ENCODE assay signal across 1 cellular context in the genomic region with DNA sequence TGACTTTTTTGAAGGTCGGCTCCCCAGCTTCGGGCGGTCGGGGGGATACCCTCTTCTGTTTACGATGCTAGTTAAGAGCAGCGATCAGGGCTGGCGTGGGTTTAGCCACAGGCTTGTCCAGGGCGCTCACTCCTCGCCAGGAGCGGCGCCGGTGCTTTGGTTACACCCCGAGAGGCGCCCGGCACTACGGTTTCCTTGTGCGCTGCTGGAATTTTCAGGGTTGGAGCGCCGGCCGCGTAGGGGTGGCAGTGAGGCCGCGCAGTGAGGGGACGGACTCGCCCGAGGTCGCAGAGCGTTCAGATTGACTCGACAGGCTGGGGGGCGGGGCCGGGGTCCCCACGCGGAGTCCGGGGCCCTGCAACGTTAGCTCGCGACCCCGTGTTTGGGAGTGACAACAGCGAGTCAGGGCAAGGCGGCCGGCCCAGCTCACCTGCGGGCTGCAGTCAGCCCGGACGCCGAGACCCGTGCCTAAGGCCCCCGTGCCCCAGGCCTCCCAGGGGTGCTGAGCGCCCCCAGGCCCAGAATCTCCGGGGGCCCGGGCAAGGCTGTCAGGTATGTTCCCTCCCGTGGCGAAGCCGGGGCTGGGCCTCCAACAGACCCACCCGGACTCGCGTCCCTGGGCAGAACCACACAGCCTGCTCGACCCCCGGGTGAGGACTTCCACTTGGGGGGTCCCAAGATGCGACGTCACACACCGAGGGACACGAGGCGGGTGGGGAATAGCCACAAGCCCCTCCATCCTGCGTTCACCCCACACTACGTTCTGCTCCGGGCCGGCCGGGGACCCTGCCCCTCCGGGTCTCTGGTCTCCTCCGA.
TF ChIP-seq lines count a peak whose summit lies in the region.

No MANE protein-coding gene starts in this region.

TF ChIP-seq in HepG2, 621 proteins besides CTCF, POLR2A, EP300 and RAD21 (continued from another document and continues in another):
- TF ChIP-seq HMGA1 (CRISPR knock-in tag; conservative IDR thresholded peaks at IDR 0.05) (no peak), ESRRA (CRISPR knock-in tag; IDR thresholded peaks at IDR 0.05; ENCODE audit: low read depth) (no peak), ZNF709 (CRISPR knock-in tag; IDR thresholded peaks at IDR 0.05) (peak; percentile 65; the same call in 1 of the 2 replicates), RORA (CRISPR knock-in tag; IDR thresholded peaks at IDR 0.05) (no peak), ZC3H13 (CRISPR knock-in tag; IDR thresholded peaks at IDR 0.05) (peak; percentile 18; the same call in 1 of the 2 replicates), ZKSCAN1 (IDR thresholded peaks at IDR 0.05; ENCODE audit: low read length) (no peak), ZFP90 (CRISPR knock-in tag; IDR thresholded peaks at IDR 0.05; ENCODE audit: borderline replicate concordance) (peak; percentile 80; the same call in 1 of the 2 replicates), U2AF2 (IDR thresholded peaks at IDR 0.05; ENCODE audit: low read depth, low read length) (no peak), ZNF282 (IDR thresholded peaks at IDR 0.05; ENCODE audit: partially characterized antibody) (no peak), HIVEP1 (CRISPR knock-in tag; IDR thresholded peaks at IDR 0.05) (peak; percentile 32; the same call in 1 of the 2 replicates), NONO (IDR thresholded peaks at IDR 0.05) (no peak), NONO (CRISPR knock-in tag; conservative IDR thresholded peaks at IDR 0.05) (no peak), ZNF75D (CRISPR knock-in tag; IDR thresholded peaks at IDR 0.05; ENCODE audit: borderline replicate concordance) (no peak), PITX1 (CRISPR knock-in tag; IDR thresholded peaks at IDR 0.05) (no peak), ATRX (CRISPR knock-in tag; IDR thresholded peaks at IDR 0.05; ENCODE audit: borderline replicate concordance) (no peak), ZNF550 (CRISPR knock-in tag; IDR thresholded peaks at IDR 0.05; ENCODE audit: borderline replicate concordance) (no peak; the same call in 1 of the 2 replicates), TCF7L2 (IDR thresholded peaks at IDR 0.05; ENCODE audit: low read depth, low read length) (no peak), ZNF431 (CRISPR knock-in tag; IDR thresholded peaks at IDR 0.05; ENCODE audit: borderline replicate concordance, low read depth) (no peak), CAMTA2 (CRISPR knock-in tag; IDR thresholded peaks at IDR 0.05; ENCODE audit: borderline replicate concordance) (no peak), ZNF432 (CRISPR knock-in tag; IDR thresholded peaks at IDR 0.05; ENCODE audit: borderline replicate concordance) (no peak), FOXA3 (CRISPR knock-in tag; IDR thresholded peaks at IDR 0.05) (no peak), ZNF20 (CRISPR knock-in tag; IDR thresholded peaks at IDR 0.05) (no peak), KAT8 (CRISPR knock-in tag; IDR thresholded peaks at IDR 0.05) (peak; percentile 21; the same call in 1 of the 2 replicates), HDAC2 (CRISPR knock-in tag; IDR thresholded peaks at IDR 0.05) (peak; percentile 34; the same call in 1 of the 2 replicates), TRIM24 (CRISPR knock-in tag; IDR thresholded peaks at IDR 0.05) (no peak)
- TF ChIP-seq, protein P1, sequence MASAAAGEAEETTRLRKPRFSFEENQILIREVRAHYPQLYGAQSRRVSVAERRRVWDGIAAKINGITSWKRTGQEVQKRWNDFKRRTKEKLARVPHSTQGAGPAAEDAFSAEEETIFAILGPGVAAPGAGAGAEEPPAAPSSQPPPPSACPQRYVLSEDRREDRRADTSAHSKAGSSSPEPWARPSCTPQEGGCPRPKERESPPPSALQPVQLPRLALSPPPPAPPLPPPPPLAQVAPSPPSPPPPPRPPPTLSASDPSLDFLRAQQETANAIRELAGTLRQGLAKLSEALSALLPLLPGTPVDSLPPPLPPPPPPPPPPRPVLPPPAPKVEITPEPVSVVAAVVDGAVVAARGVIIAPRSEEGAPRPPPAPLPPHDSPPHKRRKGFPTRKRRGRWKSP (CRISPR knock-in tag; IDR thresholded peaks at IDR 0.05): peak; percentile 22; the same call in 1 of the 2 replicates
- TF ChIP-seq, protein P2, sequence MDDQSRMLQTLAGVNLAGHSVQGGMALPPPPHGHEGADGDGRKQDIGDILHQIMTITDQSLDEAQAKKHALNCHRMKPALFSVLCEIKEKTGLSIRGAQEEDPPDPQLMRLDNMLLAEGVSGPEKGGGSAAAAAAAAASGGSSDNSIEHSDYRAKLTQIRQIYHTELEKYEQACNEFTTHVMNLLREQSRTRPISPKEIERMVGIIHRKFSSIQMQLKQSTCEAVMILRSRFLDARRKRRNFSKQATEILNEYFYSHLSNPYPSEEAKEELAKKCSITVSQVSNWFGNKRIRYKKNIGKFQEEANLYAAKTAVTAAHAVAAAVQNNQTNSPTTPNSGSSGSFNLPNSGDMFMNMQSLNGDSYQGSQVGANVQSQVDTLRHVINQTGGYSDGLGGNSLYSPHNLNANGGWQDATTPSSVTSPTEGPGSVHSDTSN (CRISPR knock-in tag; IDR thresholded peaks at IDR 0.05; ENCODE audit: borderline replicate concordance): no peak
- TF ChIP-seq, protein P3, sequence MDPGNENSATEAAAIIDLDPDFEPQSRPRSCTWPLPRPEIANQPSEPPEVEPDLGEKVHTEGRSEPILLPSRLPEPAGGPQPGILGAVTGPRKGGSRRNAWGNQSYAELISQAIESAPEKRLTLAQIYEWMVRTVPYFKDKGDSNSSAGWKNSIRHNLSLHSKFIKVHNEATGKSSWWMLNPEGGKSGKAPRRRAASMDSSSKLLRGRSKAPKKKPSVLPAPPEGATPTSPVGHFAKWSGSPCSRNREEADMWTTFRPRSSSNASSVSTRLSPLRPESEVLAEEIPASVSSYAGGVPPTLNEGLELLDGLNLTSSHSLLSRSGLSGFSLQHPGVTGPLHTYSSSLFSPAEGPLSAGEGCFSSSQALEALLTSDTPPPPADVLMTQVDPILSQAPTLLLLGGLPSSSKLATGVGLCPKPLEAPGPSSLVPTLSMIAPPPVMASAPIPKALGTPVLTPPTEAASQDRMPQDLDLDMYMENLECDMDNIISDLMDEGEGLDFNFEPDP (CRISPR knock-in tag; conservative IDR thresholded peaks at IDR 0.05): no peak
- TF ChIP-seq, protein P4, sequence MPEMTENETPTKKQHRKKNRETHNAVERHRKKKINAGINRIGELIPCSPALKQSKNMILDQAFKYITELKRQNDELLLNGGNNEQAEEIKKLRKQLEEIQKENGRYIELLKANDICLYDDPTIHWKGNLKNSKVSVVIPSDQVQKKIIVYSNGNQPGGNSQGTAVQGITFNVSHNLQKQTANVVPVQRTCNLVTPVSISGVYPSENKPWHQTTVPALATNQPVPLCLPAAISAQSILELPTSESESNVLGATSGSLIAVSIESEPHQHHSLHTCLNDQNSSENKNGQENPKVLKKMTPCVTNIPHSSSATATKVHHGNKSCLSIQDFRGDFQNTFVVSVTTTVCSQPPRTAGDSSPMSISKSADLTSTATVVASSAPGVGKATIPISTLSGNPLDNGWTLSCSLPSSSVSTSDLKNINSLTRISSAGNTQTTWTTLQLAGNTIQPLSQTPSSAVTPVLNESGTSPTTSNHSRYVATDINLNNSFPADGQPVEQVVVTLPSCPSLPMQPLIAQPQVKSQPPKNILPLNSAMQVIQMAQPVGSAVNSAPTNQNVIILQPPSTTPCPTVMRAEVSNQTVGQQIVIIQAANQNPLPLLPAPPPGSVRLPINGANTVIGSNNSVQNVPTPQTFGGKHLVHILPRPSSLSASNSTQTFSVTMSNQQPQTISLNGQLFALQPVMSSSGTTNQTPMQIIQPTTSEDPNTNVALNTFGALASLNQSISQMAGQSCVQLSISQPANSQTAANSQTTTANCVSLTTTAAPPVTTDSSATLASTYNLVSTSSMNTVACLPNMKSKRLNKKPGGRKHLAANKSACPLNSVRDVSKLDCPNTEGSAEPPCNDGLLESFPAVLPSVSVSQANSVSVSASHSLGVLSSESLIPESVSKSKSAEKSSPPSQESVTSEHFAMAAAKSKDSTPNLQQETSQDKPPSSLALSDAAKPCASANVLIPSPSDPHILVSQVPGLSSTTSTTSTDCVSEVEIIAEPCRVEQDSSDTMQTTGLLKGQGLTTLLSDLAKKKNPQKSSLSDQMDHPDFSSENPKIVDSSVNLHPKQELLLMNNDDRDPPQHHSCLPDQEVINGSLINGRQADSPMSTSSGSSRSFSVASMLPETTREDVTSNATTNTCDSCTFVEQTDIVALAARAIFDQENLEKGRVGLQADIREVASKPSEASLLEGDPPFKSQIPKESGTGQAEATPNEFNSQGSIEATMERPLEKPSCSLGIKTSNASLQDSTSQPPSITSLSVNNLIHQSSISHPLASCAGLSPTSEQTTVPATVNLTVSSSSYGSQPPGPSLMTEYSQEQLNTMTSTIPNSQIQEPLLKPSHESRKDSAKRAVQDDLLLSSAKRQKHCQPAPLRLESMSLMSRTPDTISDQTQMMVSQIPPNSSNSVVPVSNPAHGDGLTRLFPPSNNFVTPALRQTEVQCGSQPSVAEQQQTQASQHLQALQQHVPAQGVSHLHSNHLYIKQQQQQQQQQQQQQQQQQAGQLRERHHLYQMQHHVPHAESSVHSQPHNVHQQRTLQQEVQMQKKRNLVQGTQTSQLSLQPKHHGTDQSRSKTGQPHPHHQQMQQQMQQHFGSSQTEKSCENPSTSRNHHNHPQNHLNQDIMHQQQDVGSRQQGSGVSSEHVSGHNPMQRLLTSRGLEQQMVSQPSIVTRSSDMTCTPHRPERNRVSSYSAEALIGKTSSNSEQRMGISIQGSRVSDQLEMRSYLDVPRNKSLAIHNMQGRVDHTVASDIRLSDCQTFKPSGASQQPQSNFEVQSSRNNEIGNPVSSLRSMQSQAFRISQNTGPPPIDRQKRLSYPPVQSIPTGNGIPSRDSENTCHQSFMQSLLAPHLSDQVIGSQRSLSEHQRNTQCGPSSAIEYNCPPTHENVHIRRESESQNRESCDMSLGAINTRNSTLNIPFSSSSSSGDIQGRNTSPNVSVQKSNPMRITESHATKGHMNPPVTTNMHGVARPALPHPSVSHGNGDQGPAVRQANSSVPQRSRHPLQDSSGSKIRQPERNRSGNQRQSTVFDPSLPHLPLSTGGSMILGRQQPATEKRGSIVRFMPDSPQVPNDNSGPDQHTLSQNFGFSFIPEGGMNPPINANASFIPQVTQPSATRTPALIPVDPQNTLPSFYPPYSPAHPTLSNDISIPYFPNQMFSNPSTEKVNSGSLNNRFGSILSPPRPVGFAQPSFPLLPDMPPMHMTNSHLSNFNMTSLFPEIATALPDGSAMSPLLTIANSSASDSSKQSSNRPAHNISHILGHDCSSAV (CRISPR knock-in tag; IDR thresholded peaks at IDR 0.05; ENCODE audit: borderline replicate concordance): no peak; the same call in 1 of the 2 replicates
- TF ChIP-seq, protein P5, sequence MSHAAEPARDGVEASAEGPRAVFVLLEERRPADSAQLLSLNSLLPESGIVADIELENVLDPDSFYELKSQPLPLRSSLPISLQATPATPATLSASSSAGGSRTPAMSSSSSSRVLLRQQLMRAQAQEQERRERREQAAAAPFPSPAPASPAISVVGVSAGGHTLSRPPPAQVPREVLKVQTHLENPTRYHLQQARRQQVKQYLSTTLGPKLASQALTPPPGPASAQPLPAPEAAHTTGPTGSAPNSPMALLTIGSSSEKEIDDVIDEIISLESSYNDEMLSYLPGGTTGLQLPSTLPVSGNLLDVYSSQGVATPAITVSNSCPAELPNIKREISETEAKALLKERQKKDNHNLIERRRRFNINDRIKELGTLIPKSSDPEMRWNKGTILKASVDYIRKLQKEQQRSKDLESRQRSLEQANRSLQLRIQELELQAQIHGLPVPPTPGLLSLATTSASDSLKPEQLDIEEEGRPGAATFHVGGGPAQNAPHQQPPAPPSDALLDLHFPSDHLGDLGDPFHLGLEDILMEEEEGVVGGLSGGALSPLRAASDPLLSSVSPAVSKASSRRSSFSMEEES (CRISPR knock-in tag; IDR thresholded peaks at IDR 0.05): no peak
- TF ChIP-seq, protein P6, sequence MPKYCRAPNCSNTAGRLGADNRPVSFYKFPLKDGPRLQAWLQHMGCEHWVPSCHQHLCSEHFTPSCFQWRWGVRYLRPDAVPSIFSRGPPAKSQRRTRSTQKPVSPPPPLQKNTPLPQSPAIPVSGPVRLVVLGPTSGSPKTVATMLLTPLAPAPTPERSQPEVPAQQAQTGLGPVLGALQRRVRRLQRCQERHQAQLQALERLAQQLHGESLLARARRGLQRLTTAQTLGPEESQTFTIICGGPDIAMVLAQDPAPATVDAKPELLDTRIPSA (CRISPR knock-in tag; IDR thresholded peaks at IDR 0.05; ENCODE audit: borderline replicate concordance): peak; percentile 56; the same call in 1 of the 2 replicates
- TF ChIP-seq, protein P7, sequence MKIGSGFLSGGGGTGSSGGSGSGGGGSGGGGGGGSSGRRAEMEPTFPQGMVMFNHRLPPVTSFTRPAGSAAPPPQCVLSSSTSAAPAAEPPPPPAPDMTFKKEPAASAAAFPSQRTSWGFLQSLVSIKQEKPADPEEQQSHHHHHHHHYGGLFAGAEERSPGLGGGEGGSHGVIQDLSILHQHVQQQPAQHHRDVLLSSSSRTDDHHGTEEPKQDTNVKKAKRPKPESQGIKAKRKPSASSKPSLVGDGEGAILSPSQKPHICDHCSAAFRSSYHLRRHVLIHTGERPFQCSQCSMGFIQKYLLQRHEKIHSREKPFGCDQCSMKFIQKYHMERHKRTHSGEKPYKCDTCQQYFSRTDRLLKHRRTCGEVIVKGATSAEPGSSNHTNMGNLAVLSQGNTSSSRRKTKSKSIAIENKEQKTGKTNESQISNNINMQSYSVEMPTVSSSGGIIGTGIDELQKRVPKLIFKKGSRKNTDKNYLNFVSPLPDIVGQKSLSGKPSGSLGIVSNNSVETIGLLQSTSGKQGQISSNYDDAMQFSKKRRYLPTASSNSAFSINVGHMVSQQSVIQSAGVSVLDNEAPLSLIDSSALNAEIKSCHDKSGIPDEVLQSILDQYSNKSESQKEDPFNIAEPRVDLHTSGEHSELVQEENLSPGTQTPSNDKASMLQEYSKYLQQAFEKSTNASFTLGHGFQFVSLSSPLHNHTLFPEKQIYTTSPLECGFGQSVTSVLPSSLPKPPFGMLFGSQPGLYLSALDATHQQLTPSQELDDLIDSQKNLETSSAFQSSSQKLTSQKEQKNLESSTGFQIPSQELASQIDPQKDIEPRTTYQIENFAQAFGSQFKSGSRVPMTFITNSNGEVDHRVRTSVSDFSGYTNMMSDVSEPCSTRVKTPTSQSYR (CRISPR knock-in tag; IDR thresholded peaks at IDR 0.05; ENCODE audit: borderline replicate concordance): no peak
- TF ChIP-seq, protein P8, sequence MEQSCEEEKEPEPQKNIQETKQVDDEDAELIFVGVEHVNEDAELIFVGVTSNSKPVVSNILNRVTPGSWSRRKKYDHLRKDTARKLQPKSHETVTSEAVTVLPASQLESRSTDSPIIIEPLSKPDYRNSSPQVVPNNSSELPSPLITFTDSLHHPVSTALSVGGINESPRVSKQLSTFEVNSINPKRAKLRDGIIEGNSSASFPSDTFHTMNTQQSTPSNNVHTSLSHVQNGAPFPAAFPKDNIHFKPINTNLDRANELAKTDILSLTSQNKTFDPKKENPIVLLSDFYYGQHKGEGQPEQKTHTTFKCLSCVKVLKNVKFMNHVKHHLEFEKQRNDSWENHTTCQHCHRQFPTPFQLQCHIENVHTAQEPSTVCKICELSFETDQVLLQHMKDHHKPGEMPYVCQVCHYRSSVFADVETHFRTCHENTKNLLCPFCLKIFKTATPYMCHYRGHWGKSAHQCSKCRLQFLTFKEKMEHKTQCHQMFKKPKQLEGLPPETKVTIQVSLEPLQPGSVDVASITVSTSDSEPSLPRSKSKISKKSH (CRISPR knock-in tag; IDR thresholded peaks at IDR 0.05; ENCODE audit: borderline replicate concordance): peak; percentile 17; the same call in 1 of the 2 replicates
- TF ChIP-seq, protein P9, sequence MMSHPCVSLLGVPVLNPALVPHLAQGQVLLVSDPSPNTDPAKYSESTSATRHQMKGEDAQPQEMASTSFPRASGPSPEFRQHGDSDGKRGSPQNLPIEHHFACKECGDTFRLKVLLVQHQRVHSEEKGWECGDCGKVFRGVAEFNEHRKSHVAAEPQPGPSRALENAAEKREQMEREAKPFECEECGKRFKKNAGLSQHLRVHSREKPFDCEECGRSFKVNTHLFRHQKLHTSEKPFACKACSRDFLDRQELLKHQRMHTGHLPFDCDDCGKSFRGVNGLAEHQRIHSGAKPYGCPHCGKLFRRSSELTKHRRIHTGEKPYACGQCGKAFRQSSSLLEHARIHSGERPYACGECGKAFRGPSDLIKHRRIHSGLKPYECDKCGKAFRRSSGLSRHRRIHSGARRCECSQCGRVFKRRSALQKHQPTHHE (CRISPR knock-in tag; IDR thresholded peaks at IDR 0.05; ENCODE audit: borderline replicate concordance): 0 out of 2 replicates have a peak, but pooled peaks have one; percentile 29
